8 cellular contexts compared by ENCODE assay signal in the genomic region with DNA sequence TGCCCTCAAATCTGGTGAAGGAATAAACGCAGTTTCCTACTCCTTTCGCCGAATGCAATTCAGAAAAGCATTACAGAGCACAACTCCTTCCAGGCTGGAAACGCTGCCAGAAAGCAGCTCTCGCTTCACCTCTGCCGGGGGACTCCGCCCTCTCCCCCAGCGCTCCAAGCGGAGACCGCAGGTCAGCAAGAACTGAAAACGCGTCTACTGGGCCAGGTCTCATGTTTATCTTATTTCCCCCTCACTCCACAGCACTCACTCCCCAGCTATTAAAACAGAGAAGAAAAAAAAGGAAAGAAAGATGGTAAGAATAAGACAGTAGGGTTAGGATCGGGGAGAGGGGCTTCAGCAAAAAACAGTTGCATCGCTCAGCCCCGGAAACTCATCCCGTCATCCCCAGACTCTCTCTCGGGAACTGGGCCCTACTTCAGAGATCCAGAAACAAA. TPM values are rescaled to one million over a fixed set of nuclear protein-coding genes. Genes with fewer than 3 reads are reported as not detected.
A peak's percentile ranks its signal among the peaks of the same experiment; 100 is the strongest.
DNase-seq lines count a peak whose midpoint lies in the region; ATAC-seq and TF ChIP-seq lines count a peak whose summit lies in the region.

No MANE protein-coding gene starts in this region.

- H2AFZ ChIP-seq in IMR-90 (replicated peaks; ENCODE audit: low read length, poor library complexity): peak overlapping the region; percentile 98

- dilution Hi-C loops in IMR-90 (cut with HindIII; ENCODE audit: low sequenced_read_pairs, unreplicated experiment): no loop called here

- no peaks in the 10 kb centered on the region for H4K20me1 ChIP-seq in IMR-90 (ENCODE audit: insufficient read depth, low read length)

- peak overlapping the region; percentile 99 for H3K4me2 ChIP-seq in IMR-90 (ENCODE audit: low read depth, low read length)

- H3K14ac ChIP-seq in IMR-90 (replicated peaks; ENCODE audit: low read depth, low read length): peak overlapping the region; percentile 100

- H4K5ac ChIP-seq in IMR-90 (ENCODE audit: low read depth, low read length): peak overlapping the region; percentile 92

- peak overlapping the region; percentile 98 for H3K27ac ChIP-seq in IMR-90 (ENCODE audit: insufficient read depth, low read length)
- peak overlapping the region; percentile 98 for H3K27ac ChIP-seq in muscle layer of duodenum (ENCODE audit: low read length)

- peak overlapping the region; percentile 97 for H3K9ac ChIP-seq in IMR-90 (ENCODE audit: low read depth, low read length)

- H3K9me3 ChIP-seq in IMR-90 (ENCODE audit: control insufficient read depth, insufficient read depth, low read length): no peaks in the 10 kb centered on the region
- H3K9me3 ChIP-seq in muscle layer of duodenum (ENCODE audit: control insufficient read depth in 1 of 2, low read length in 2 of 2): no peaks in the 10 kb centered on the region

- H3K36me3 ChIP-seq in IMR-90 (ENCODE audit: control insufficient read depth, insufficient read depth, low read length): no peaks in the 10 kb centered on the region
- no peaks in the 10 kb centered on the region for H3K36me3 ChIP-seq in muscle layer of duodenum (ENCODE audit: control insufficient read depth in 1 of 2, insufficient read depth in 2 of 2, low read length in 2 of 2)

- peak overlapping the region; percentile 44; the same call in 1 of the 2 replicates for H2BK20ac ChIP-seq in IMR-90 (ENCODE audit: low read depth, low read length)

- H2AK9ac ChIP-seq in IMR-90 (replicated peaks; ENCODE audit: low read depth, low read length, poor library complexity): peak overlapping the region; percentile 99

- POLR2A ChIA-PET in IMR-90 (lab: Charles Lee; ENCODE audit: unreplicated experiment): interaction anchor here (0.5 to 1.0 kb wide), 4 partner anchors 8 to 818 kb away, joined by 3 to 4 read pairs (median 4); no protein-coding TSS in a partner anchor

- peak overlapping the region; percentile 88 to 96 for H4K8ac ChIP-seq in IMR-90 (ENCODE audit: low read depth in 2 of 2, low read length in 2 of 2)

- peak overlapping the region; percentile 93 for H3K18ac ChIP-seq in IMR-90 (ENCODE audit: low read depth, low read length)

- no peak for TF ChIP-seq CTCF in IMR-90 (conservative IDR thresholded peaks at IDR 0.05; ENCODE audit: low read depth, low read length)

- H4K91ac ChIP-seq in IMR-90 (ENCODE audit: insufficient read depth, low read depth, low read length): peak overlapping the region; percentile 88

- H2BK120ac ChIP-seq in IMR-90 (ENCODE audit: low read depth, low read length): peak overlapping the region; percentile 80

- peaks cover 2% of the 10 kb centered on the region; the same call in 1 of the 2 replicates for H3K4me1 ChIP-seq in IMR-90 (ENCODE audit: control insufficient read depth, insufficient read depth, low read length)
- peaks cover 16 to 20% of the 10 kb centered on the region in 2 donors for H3K4me1 ChIP-seq in muscle layer of duodenum (ENCODE audit: control insufficient read depth in 1 of 2, insufficient read depth in 2 of 2, low read length in 2 of 2)

- peak overlapping the region; percentile 98 for H3K23ac ChIP-seq in IMR-90 (ENCODE audit: low read depth, low read length)

- peak overlapping the region; percentile 98 for H3K56ac ChIP-seq in IMR-90 (ENCODE audit: extremely low read depth, insufficient read depth, low read length)

- ATAC-seq in GM21526 (IDR thresholded peaks at IDR 0.05; ENCODE audit: low FRiP score, unreplicated experiment): peak; percentile 37
- peak; percentile 15 for ATAC-seq in IMR-90 (ENCODE audit: low read depth)
- ATAC-seq in esophagus mucosa: peak; percentile 44

- peak overlapping the region; percentile 94 for H2BK5ac ChIP-seq in IMR-90 (ENCODE audit: low read depth, low read length, poor library complexity, severe bottlenecking)

- H3K9me1 ChIP-seq in IMR-90 (ENCODE audit: insufficient read depth, low read length): no peaks in the 10 kb centered on the region

- DNase-seq in COLO668 (lab: John Stamatoyannopoulos, UW; ENCODE audit: unreplicated experiment) (peak; percentile 87), IMR-90 (peak; percentile 60)
- peak; percentile 72 to 74 for DNase-seq in activated T-cell treated with anti-CD3 and anti-CD28 coated beads, Interleukin-2, amount 50 U/mL, for 48 hours
- DNase-seq in stimulated activated CD8-positive, alpha-beta memory T cell treated with anti-CD3 and anti-CD28 coated beads, Interleukin-7, amount 100 ng/mL, for 48 hours (ENCODE audit: extremely low read depth in 1 of 2, low read depth in 1 of 2): peak; percentile 36 to 53

- in situ Hi-C loops in IMR-90 (cut with MboI; ENCODE audit: low sequenced_read_pairs): no loop called here

- H3K27me3 ChIP-seq in IMR-90 (ENCODE audit: control insufficient read depth, insufficient read depth, low read length) (no peaks in the 10 kb centered on the region), muscle layer of duodenum (ENCODE audit: low read depth, low read length) (no peaks in the 10 kb centered on the region)

- no peak for TF ChIP-seq POLR2A in IMR-90 (IDR thresholded peaks at IDR 0.05; ENCODE audit: low read depth, low read length)

- intact Hi-C loops in IMR-90 (cut with micrococcal nuclease): loop anchor here (1.0 to 5.0 kb wide), 4 partner anchors 123 to 820 kb away; no protein-coding TSS in a partner anchor

- no peak for TF ChIP-seq RAD21 in IMR-90 (IDR thresholded peaks at IDR 0.05; ENCODE audit: low read length)

- H2BK15ac ChIP-seq in IMR-90 (ENCODE audit: low read depth, low read length): no peak overlapping the region

- CTCF ChIA-PET in IMR-90 (lab: Yijun Ruan, JAX): interaction anchor here (0.6 to 1.8 kb wide), 3 partner anchors 41 to 123 kb away, joined by 3 to 4 read pairs (median 4); no protein-coding TSS in a partner anchor

- no TSS peak for BruUV-seq in IMR-90 (replicated peaks; lab: Mats Ljungman, UMichigan)

- H2AK5ac ChIP-seq in IMR-90 (ENCODE audit: low read depth, low read length): peak overlapping the region; percentile 23; the same call in 1 of the 2 replicates

- H3K79me1 ChIP-seq in IMR-90 (ENCODE audit: low read depth in 1 of 2, low read length in 2 of 2): peaks cover 4 to 8% of the 10 kb centered on the region in 2 experiments

- H3K4me3 ChIP-seq in IMR-90 (ENCODE audit: insufficient read depth, low read depth, low read length) (peak overlapping the region; percentile 58), muscle layer of duodenum (ENCODE audit: low read depth in 1 of 2, low read length in 2 of 2) (peak overlapping the region; percentile 71 to 96)

- H3K4ac ChIP-seq in IMR-90 (ENCODE audit: low read depth, low read length): peak overlapping the region; percentile 94

- 2% methylated on average over 9 of the region's 17 CpGs; no CpG with 5 or more reads in 1 of the 2 experiments for WGBS in IMR-90 (ENCODE audit: extremely low coverage in 2 of 2, insufficient read length in 1 of 2), 2 experiments

TF ChIP-seq in IMR-90, 13 proteins besides CTCF, POLR2A, EP300 and RAD21 (continues in another document):
- TF ChIP-seq CHD1 (IDR thresholded peaks at IDR 0.05; ENCODE audit: low read depth, low read length) (no peak), CEBPB (IDR thresholded peaks at IDR 0.05; ENCODE audit: low read depth, low read length) (no peak)
- TF ChIP-seq, protein P1, sequence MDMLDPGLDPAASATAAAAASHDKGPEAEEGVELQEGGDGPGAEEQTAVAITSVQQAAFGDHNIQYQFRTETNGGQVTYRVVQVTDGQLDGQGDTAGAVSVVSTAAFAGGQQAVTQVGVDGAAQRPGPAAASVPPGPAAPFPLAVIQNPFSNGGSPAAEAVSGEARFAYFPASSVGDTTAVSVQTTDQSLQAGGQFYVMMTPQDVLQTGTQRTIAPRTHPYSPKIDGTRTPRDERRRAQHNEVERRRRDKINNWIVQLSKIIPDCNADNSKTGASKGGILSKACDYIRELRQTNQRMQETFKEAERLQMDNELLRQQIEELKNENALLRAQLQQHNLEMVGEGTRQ (IDR thresholded peaks at IDR 0.05; ENCODE audit: low read depth, low read length): no peak
- TF ChIP-seq, protein P2, sequence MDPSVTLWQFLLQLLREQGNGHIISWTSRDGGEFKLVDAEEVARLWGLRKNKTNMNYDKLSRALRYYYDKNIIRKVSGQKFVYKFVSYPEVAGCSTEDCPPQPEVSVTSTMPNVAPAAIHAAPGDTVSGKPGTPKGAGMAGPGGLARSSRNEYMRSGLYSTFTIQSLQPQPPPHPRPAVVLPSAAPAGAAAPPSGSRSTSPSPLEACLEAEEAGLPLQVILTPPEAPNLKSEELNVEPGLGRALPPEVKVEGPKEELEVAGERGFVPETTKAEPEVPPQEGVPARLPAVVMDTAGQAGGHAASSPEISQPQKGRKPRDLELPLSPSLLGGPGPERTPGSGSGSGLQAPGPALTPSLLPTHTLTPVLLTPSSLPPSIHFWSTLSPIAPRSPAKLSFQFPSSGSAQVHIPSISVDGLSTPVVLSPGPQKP (IDR thresholded peaks at IDR 0.05; ENCODE audit: borderline replicate concordance, low read depth, low read length): no peak

TF ChIP-seq in PFSK-1, 5 proteins besides CTCF, POLR2A, EP300 and RAD21:
- TF ChIP-seq FOXP2 (optimal IDR thresholded peaks at IDR 0.05; ENCODE audit: borderline replicate concordance, extremely low read depth, extremely low read length, insufficient read depth) (no peak), POLR2AphosphoS5 (IDR thresholded peaks at IDR 0.05; ENCODE audit: low read depth, low read length) (peak; percentile 71)

RNA-seq across cellular contexts. Expression of gene RCOR3, which starts 0.8 kb away (rescaled TPM):
- total RNA-seq in IMR-90 (2012; rRNA removed) (8.1 and 11.9 TPM in 2 replicates), esophagus mucosa (18.9 TPM)
- 15.0 and 16.4 TPM in 2 replicates for polyA plus RNA-seq in IMR-90 (2012; rRNA removed)
- polyA plus RNA-seq in IMR-90 (2012; cell fraction: cytosol; rRNA removed): 9.3 and 9.5 TPM in 2 replicates
- polyA plus RNA-seq in IMR-90 (2012; cell fraction: nucleus; rRNA removed; ENCODE audit: low replicate concordance): 46.4 and 90.6 TPM in 2 replicates
- polyA plus RNA-seq in PFSK-1 (2012; ENCODE audit: insufficient read length, low read depth): 20.6 TPM

Comparison
In these comparisons a context has a peak if more than half of its experiments do, and no peak if none do; other contexts are left out.
1. Peak in every context shown above with its lines: DNase-seq, ATAC-seq, H3K4me3 ChIP-seq and H3K27ac ChIP-seq.